ENCODE assay signal across 31 cellular contexts in genomic region chr3:39457361-39457760, GRCh38. TPM values are rescaled to one million over a fixed set of nuclear protein-coding genes. Genes with fewer than 3 reads are reported as not detected.
"Had no signal": no experiment of that assay in that cellular context is flagged by ENCODE, and none has a peak within 500 bp of the region (broad histone marks: within the 10 kb centered on the region; RNA-seq: fewer than 3 reads in every experiment).

No MANE protein-coding gene starts in this region.

- H3K4me1 ChIP-seq: ascending aorta, Peyer's patch, SJSA1 had no signal

- H3K36me3 ChIP-seq: ascending aorta, cardiac muscle cell, Peyer's patch, SJSA1 had no signal

- H3K4me3 ChIP-seq: ascending aorta, cardiac muscle cell, K562, Peyer's patch, SJSA1 had no signal

- H3K4me2 ChIP-seq: SK-N-SH had no signal

- H3K9me3 Mint-ChIP-seq: activated CD4-positive, alpha-beta T cell treated with anti-CD3 and anti-CD28 coated beads, Interleukin-2, amount 10 ng/mL, durations not matched to agents 24 days and 14 days; activated CD8-positive, alpha-beta T cell treated with anti-CD3 and anti-CD28 coated beads for 36 hours; activated naive CD8-positive, alpha-beta T cell treated with anti-CD3 and anti-CD28 coated beads for 36 hours; activated T-cell treated with anti-CD3 and anti-CD28 coated beads, Interleukin-2, amount 50 U/mL, for 72 hours; activated T-helper 17 cell treated with anti-CD3 and anti-CD28 coated beads, Interleukin-2, amount 50 U/mL, for 72 hours; T-helper 1 cell treated with Interleukin-12 subunit alpha and Interleukin-12 subunit beta and Interleukin-4 antibody, amounts not matched to agents 30 μg/mL and 1 μg/mL, for 36 hours; T-helper 2 cell treated with Interferon-gamma antibody and Interleukin-4, amounts not matched to agents 5 μg/mL and 100 μg/mL, for 36 hours had no signal

- H3K27ac Mint-ChIP-seq: activated CD4-positive, alpha-beta T cell treated with anti-CD3 and anti-CD28 coated beads, Interleukin-2, amount 10 ng/mL, durations not matched to agents 24 days and 14 days; activated CD8-positive, alpha-beta T cell treated with anti-CD3 and anti-CD28 coated beads for 36 hours; activated naive CD8-positive, alpha-beta T cell treated with anti-CD3 and anti-CD28 coated beads for 36 hours; activated T-cell treated with anti-CD3 and anti-CD28 coated beads, Interleukin-2, amount 50 U/mL, for 72 hours; activated T-helper 17 cell treated with anti-CD3 and anti-CD28 coated beads, Interleukin-2, amount 50 U/mL, for 72 hours; T-helper 1 cell treated with Interleukin-12 subunit alpha and Interleukin-12 subunit beta and Interleukin-4 antibody, amounts not matched to agents 30 μg/mL and 1 μg/mL, for 36 hours; T-helper 2 cell treated with Interferon-gamma antibody and Interleukin-4, amounts not matched to agents 5 μg/mL and 100 μg/mL, for 36 hours had no signal

- H3K27ac ChIP-seq: ascending aorta, cardiac muscle cell, Peyer's patch, SJSA1 had no signal

- ATAC-seq: activated CD8-positive, alpha-beta T cell treated with anti-CD3 and anti-CD28 coated beads for 36 hours; activated T-cell treated with anti-CD3 and anti-CD28 coated beads, Interleukin-2, amount 50 U/mL, for 72 hours; activated T-helper 17 cell treated with anti-CD3 and anti-CD28 coated beads, Interleukin-2, amount 50 U/mL, for 72 hours; K562 had no signal

- DNase-seq: activated CD4-positive, alpha-beta T cell treated with anti-CD3 and anti-CD28 coated beads, Interleukin-2, amount 10 ng/mL, durations not matched to agents 24 days and 14 days; activated CD4-positive, alpha-beta T cell treated with anti-CD3 and anti-CD28 coated beads, Interleukin-2, amount 50 U/mL, for 4 hours; activated CD8-positive, alpha-beta T cell treated with anti-CD3 and anti-CD28 coated beads for 36 hours; activated effector memory CD4-positive, alpha-beta T cell treated with anti-CD3 and anti-CD28 coated beads, Interleukin-2, amount 50 U/mL, for 16 hours; activated naive CD4-positive, alpha-beta T cell; activated naive CD4-positive, alpha-beta T cell treated with anti-CD3 and anti-CD28 coated beads, Interleukin-2, amount 50 U/mL, for 16 hours; activated naive CD8-positive, alpha-beta T cell treated with anti-CD3 and anti-CD28 coated beads for 36 hours; activated T-cell treated with anti-CD3 and anti-CD28 coated beads, Interleukin-2, amount 50 U/mL, for 1 hour; activated T-cell treated with anti-CD3 and anti-CD28 coated beads, Interleukin-2, amount 50 U/mL, for 72 hours; amniotic stem cell; NCI-H1092 treated with DMSO at 0.1 percent for 48 hours; NCI-H1417; NCI-H146; NCI-H187; NCI-H2029 treated with DMSO at 0.1 percent for 48 hours; NCI-H345; NCI-H524 treated with DMSO at 0.1 percent for 48 hours; Peyer's patch; RPMI8226; SHP77 treated with DMSO at 0.1 percent for 48 hours; SK-N-SH had no signal

- H3K4me1 Mint-ChIP-seq: activated CD4-positive, alpha-beta T cell treated with anti-CD3 and anti-CD28 coated beads, Interleukin-2, amount 10 ng/mL, durations not matched to agents 24 days and 14 days; activated naive CD8-positive, alpha-beta T cell treated with anti-CD3 and anti-CD28 coated beads for 36 hours; activated T-helper 17 cell treated with anti-CD3 and anti-CD28 coated beads, Interleukin-2, amount 50 U/mL, for 72 hours had no signal

- H3K27me3 ChIP-seq: ascending aorta, cardiac muscle cell, Peyer's patch, SJSA1 had no signal

- H3K4me3 Mint-ChIP-seq: activated CD4-positive, alpha-beta T cell treated with anti-CD3 and anti-CD28 coated beads, Interleukin-2, amount 10 ng/mL, durations not matched to agents 24 days and 14 days; activated CD8-positive, alpha-beta T cell treated with anti-CD3 and anti-CD28 coated beads for 36 hours; activated naive CD8-positive, alpha-beta T cell treated with anti-CD3 and anti-CD28 coated beads for 36 hours; activated T-cell treated with anti-CD3 and anti-CD28 coated beads, Interleukin-2, amount 50 U/mL, for 72 hours; activated T-helper 17 cell treated with anti-CD3 and anti-CD28 coated beads, Interleukin-2, amount 50 U/mL, for 72 hours; T-helper 1 cell treated with Interleukin-12 subunit alpha and Interleukin-12 subunit beta and Interleukin-4 antibody, amounts not matched to agents 30 μg/mL and 1 μg/mL, for 36 hours; T-helper 2 cell treated with Interferon-gamma antibody and Interleukin-4, amounts not matched to agents 5 μg/mL and 100 μg/mL, for 36 hours had no signal

- H3K9me3 ChIP-seq: ascending aorta, Peyer's patch, SJSA1, SK-N-SH had no signal

RNA-seq across cellular contexts. Expression of gene MOBP, which starts 10.1 kb away (rescaled TPM):
- total RNA-seq: activated CD4-positive, alpha-beta T cell treated with anti-CD3 and anti-CD28 coated beads, Interleukin-2, amount 10 ng/mL, durations not matched to agents 24 days and 14 days; activated CD8-positive, alpha-beta memory T cell treated with anti-CD3 and anti-CD28 coated beads for 36 hours; activated CD8-positive, alpha-beta T cell treated with anti-CD3 and anti-CD28 coated beads for 36 hours; activated naive CD8-positive, alpha-beta T cell treated with anti-CD3 and anti-CD28 coated beads for 36 hours; activated T-helper 17 cell treated with anti-CD3 and anti-CD28 coated beads, Interleukin-2, amount 50 U/mL, for 72 hours; ascending aorta; cardiac muscle cell; M059J; NCI-H460; Peyer's patch; SJSA1 had no signal
